ENCODE assay signal across 25 cellular contexts in the genomic region with DNA sequence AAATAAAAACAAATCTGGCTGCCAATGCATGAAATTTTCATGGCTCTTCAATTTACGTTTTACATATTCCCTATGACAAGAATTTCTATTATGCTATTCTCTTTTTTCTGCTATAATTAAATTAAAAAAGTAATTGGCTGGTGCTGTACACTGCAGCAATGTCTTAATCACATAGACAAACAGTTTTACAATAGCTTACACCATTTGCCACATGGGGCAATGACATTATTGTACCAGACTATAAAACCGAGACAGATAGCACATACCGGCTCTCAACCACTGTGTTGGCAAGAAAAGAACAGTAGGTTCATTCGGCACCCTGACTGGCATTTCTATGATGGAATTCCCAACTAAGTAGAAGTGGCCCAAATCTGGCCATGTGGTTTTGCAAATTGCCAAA.
DNase-seq lines count a peak whose midpoint lies in the region; ATAC-seq, FAIRE-seq and TF ChIP-seq lines count a peak whose summit lies in the region.
"Had no signal": no experiment of that assay in that cellular context is flagged by ENCODE, and none has a peak within 500 bp of the region (broad histone marks: within the 10 kb centered on the region; RNA-seq: fewer than 3 reads in every experiment).

No MANE protein-coding gene starts in this region.

- DNase-seq in SK-N-SH, result no peak
- DNase-seq in NCI-H82 (lab: John Stamatoyannopoulos, UW), result peak; percentile 84
- no peak for DNase-seq in glutamatergic neuron
- DNase-seq in small intestine, result peak; percentile 52
- DNase-seq in activated gamma-delta T cell (lab: John Stamatoyannopoulos, UW), result no peak
- DNase-seq in tibial artery, result no peak
- DNase-seq: ACHN; Caco-2; CD4-positive, alpha-beta T cell; GM23248; H9; IMR-90; MV-4-11; NCI-H1417 treated with DMSO at 0.1 percent for 48 hours; NCI-H2029 treated with DMSO at 0.1 percent for 48 hours; NCI-H524 treated with DMSO at 0.1 percent for 48 hours; PC-9; RPMI8226; SHP77 treated with DMSO at 0.1 percent for 48 hours; T-helper 1 cell had no signal

- H3K4me2 ChIP-seq in SK-N-SH, result no peak overlapping the region
- H3K4me2 ChIP-seq: BLaER1, KMS-11, PC-9 had no signal

- H3K36me3 ChIP-seq in SK-N-SH (replicated peaks in 1 of 2; ENCODE audit: control insufficient read depth in 1 of 2, insufficient read depth in 2 of 2, low read length in 1 of 2) (no peaks in the 10 kb centered on the region), small intestine (ENCODE audit: control insufficient read depth in 2 of 2, insufficient read depth in 2 of 2, low read length in 2 of 2) (no peaks in the 10 kb centered on the region), tibial artery (no peaks in the 10 kb centered on the region)
- H3K36me3 ChIP-seq: BLaER1 had no signal

- intact Hi-C loops in tibial artery (cut with DNase I; ENCODE audit: low total_unique reads), result no loop called here

- H3K9me3 Mint-ChIP-seq in glutamatergic neuron (ENCODE audit: unreplicated experiment), result peaks cover 13% of the 10 kb centered on the region
- H3K9me3 Mint-ChIP-seq: CD4-positive, alpha-beta T cell; H9 had no signal

- no peaks in the 10 kb centered on the region for H3K36me3 Mint-ChIP-seq in glutamatergic neuron (ENCODE audit: unreplicated experiment)

- no peaks in the 10 kb centered on the region for H3K27me3 ChIP-seq in SK-N-SH (ENCODE audit: insufficient read depth)
- no peaks in the 10 kb centered on the region for H3K27me3 ChIP-seq in small intestine (ENCODE audit: control insufficient read depth in 2 of 2, insufficient read depth in 2 of 2, low read length in 2 of 2)
- no peaks in the 10 kb centered on the region for H3K27me3 ChIP-seq in tibial artery
- H3K27me3 ChIP-seq: BLaER1 had no signal

- POLR2A ChIA-PET in SK-N-SH (lab: Yijun Ruan, JAX), result no interaction called here

- peaks cover 2% of the 10 kb centered on the region for H3K27me3 Mint-ChIP-seq in glutamatergic neuron (ENCODE audit: unreplicated experiment)
- H3K27me3 Mint-ChIP-seq: CD4-positive, alpha-beta T cell had no signal

- H3K9me3 ChIP-seq in SK-N-SH, result no peaks in the 10 kb centered on the region
- no peaks in the 10 kb centered on the region for H3K9me3 ChIP-seq in small intestine (ENCODE audit: control insufficient read depth, low read depth)
- H3K9me3 ChIP-seq in tibial artery, result no peaks in the 10 kb centered on the region
- H3K9me3 ChIP-seq: BLaER1, Caco-2 had no signal

- TF ChIP-seq CTCF in SK-N-SH (IDR thresholded peaks at IDR 0.05) (no peak), glutamatergic neuron (IDR thresholded peaks at IDR 0.05; ENCODE audit: partially characterized antibody, unreplicated experiment) (no peak), tibial artery (IDR thresholded peaks at IDR 0.05) (no peak)

- FAIRE-seq in small intestine (lab: Jason Lieb, UNC), result no peak
- FAIRE-seq: GM12892 had no signal

- ATAC-seq in SK-N-SH treated with all-trans-retinoic acid at 6 μM for 48 hours (no peak), GM21723 (IDR thresholded peaks at IDR 0.05; ENCODE audit: unreplicated experiment) (no peak)

- WGBS in SK-N-SH (ENCODE audit: low lambda C conversion rate), result 75% methylated on average over 4 of the region's 4 CpGs
- WGBS in small intestine, 3 donors, result 23 to 63% (median 36%) methylated on average over 4 of the region's 4 CpGs

- H3K9me2 ChIP-seq in SK-N-SH, result no peaks in the 10 kb centered on the region

- TF ChIP-seq RAD21 in SK-N-SH (IDR thresholded peaks at IDR 0.05; ENCODE audit: low read length), result no peak

- H3K79me2 ChIP-seq in SK-N-SH (ENCODE audit: insufficient read depth), result no peaks in the 10 kb centered on the region

- CTCF ChIA-PET in SK-N-SH (lab: Yijun Ruan, JAX), result interaction anchor here (1.0 to 1.5 kb wide), 4 partner anchors 60 to 175 kb away, joined by 3 to 5 read pairs (median 4); no protein-coding TSS in a partner anchor

- H2AFZ ChIP-seq in SK-N-SH (ENCODE audit: low read depth), result no peak overlapping the region
- H2AFZ ChIP-seq: GM23248, PC-9 had no signal

- no peak overlapping the region for H3K27ac Mint-ChIP-seq in glutamatergic neuron (ENCODE audit: unreplicated experiment)
- H3K27ac Mint-ChIP-seq: CD4-positive, alpha-beta T cell; H9 had no signal

- no peak overlapping the region for H3K4me3 ChIP-seq in SK-N-SH (ENCODE audit: low read depth in 2 of 2, low read length in 1 of 2)
- no peak overlapping the region for H3K4me3 ChIP-seq in small intestine (ENCODE audit: low read depth in 1 of 2, low read length in 2 of 2)
- no peak overlapping the region for H3K4me3 ChIP-seq in tibial artery
- H3K4me3 ChIP-seq: BLaER1, GM23248, PC-9 had no signal

- peak overlapping the region; percentile 6 for H3K4me3 Mint-ChIP-seq in glutamatergic neuron (ENCODE audit: unreplicated experiment)
- H3K4me3 Mint-ChIP-seq: CD4-positive, alpha-beta T cell; H9 had no signal

- no peak overlapping the region for H3K9ac ChIP-seq in SK-N-SH
- H3K9ac ChIP-seq: BLaER1, GM23248, KMS-11 had no signal

- H3K4me1 Mint-ChIP-seq in glutamatergic neuron (ENCODE audit: low read depth, unreplicated experiment), result peaks cover 67% of the 10 kb centered on the region

- H3F3A ChIP-seq in SK-N-SH (replicated peaks; ENCODE audit: insufficient read depth), result no peaks in the 10 kb centered on the region

- no peaks in the 10 kb centered on the region for H4K20me1 ChIP-seq in SK-N-SH (ENCODE audit: insufficient read depth)
- H4K20me1 ChIP-seq: BLaER1 had no signal

- H3K27ac ChIP-seq in SK-N-SH (ENCODE audit: low read depth in 2 of 2, low read length in 1 of 2), result peak overlapping the region in 1 of 2 experiments; percentile 94; a peak in 2 of 4 replicates
- no peak overlapping the region for H3K27ac ChIP-seq in small intestine (ENCODE audit: low read depth in 1 of 2, low read length in 1 of 2)
- H3K27ac ChIP-seq in tibial artery, result no peak overlapping the region
- H3K27ac ChIP-seq: BLaER1, GM23248, KMS-11, PC-9 had no signal

- no peak for TF ChIP-seq EP300 in SK-N-SH (IDR thresholded peaks at IDR 0.05; ENCODE audit: borderline replicate concordance in 1 of 2, low read depth in 1 of 2, low read length in 1 of 2)

- H3K4me1 ChIP-seq in SK-N-SH (ENCODE audit: control insufficient read depth in 1 of 2, insufficient read depth in 2 of 2, low read depth in 1 of 2, low read length in 1 of 2), result peaks cover 0 to 34% of the 10 kb centered on the region in 2 experiments; a peak in 3 of 4 replicates
- H3K4me1 ChIP-seq in small intestine (ENCODE audit: control insufficient read depth in 2 of 2, insufficient read depth in 1 of 2, low read depth in 1 of 2, low read length in 1 of 2), result no peaks in the 10 kb centered on the region
- no peaks in the 10 kb centered on the region for H3K4me1 ChIP-seq in tibial artery
- H3K4me1 ChIP-seq: BLaER1, Caco-2 had no signal

TF ChIP-seq in SK-N-SH treated with all-trans-retinoic acid at 6 μM for 48 hours, 23 proteins besides CTCF, POLR2A, EP300 and RAD21 (continues in another document):
- TF ChIP-seq, protein P1, sequence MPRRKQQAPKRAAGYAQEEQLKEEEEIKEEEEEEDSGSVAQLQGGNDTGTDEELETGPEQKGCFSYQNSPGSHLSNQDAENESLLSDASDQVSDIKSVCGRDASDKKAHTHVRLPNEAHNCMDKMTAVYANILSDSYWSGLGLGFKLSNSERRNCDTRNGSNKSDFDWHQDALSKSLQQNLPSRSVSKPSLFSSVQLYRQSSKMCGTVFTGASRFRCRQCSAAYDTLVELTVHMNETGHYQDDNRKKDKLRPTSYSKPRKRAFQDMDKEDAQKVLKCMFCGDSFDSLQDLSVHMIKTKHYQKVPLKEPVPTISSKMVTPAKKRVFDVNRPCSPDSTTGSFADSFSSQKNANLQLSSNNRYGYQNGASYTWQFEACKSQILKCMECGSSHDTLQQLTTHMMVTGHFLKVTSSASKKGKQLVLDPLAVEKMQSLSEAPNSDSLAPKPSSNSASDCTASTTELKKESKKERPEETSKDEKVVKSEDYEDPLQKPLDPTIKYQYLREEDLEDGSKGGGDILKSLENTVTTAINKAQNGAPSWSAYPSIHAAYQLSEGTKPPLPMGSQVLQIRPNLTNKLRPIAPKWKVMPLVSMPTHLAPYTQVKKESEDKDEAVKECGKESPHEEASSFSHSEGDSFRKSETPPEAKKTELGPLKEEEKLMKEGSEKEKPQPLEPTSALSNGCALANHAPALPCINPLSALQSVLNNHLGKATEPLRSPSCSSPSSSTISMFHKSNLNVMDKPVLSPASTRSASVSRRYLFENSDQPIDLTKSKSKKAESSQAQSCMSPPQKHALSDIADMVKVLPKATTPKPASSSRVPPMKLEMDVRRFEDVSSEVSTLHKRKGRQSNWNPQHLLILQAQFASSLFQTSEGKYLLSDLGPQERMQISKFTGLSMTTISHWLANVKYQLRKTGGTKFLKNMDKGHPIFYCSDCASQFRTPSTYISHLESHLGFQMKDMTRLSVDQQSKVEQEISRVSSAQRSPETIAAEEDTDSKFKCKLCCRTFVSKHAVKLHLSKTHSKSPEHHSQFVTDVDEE (CRISPR knock-in tag; IDR thresholded peaks at IDR 0.05), result peak; percentile 18; the same call in 1 of the 2 replicates
- no peak for TF ChIP-seq TOX (CRISPR knock-in tag; IDR thresholded peaks at IDR 0.05; ENCODE audit: borderline replicate concordance)
- TF ChIP-seq OSR1 (CRISPR knock-in tag; IDR thresholded peaks at IDR 0.05), result no peak

TF ChIP-seq in SK-N-SH, 30 proteins besides CTCF, POLR2A, EP300 and RAD21:
- TF ChIP-seq TAF1 (IDR thresholded peaks at IDR 0.05; ENCODE audit: borderline replicate concordance, low read depth, low read length) (no peak), TEAD4 (IDR thresholded peaks at IDR 0.05; ENCODE audit: borderline replicate concordance, insufficient read depth) (no peak)

Comparison
In these comparisons a context has a peak if more than half of its experiments do, and no peak if none do; other contexts are left out.
1. DNase-seq: peak in NCI-H82 (single experiment) and small intestine (single experiment); none in SK-N-SH (single experiment), glutamatergic neuron (single experiment), activated gamma-delta T cell (single experiment) and tibial artery (0 of 2).